30 cellular contexts compared by ENCODE assay signal in genomic region chr3:140244893-140245292, GRCh38.
DNase-seq lines count a peak whose midpoint lies in the region; ATAC-seq, FAIRE-seq and TF ChIP-seq lines count a peak whose summit lies in the region.
"Had no signal": no experiment of that assay in that cellular context is flagged by ENCODE, and none has a peak within 500 bp of the region (broad histone marks: within the 10 kb centered on the region; RNA-seq: fewer than 3 reads in every experiment).

No MANE protein-coding gene starts in this region.

- FAIRE-seq in astrocyte (lab: Jason Lieb, UNC): no peak
- FAIRE-seq: GM12891, H1 had no signal

- H3K4me3 ChIP-seq in astrocyte (ENCODE audit: insufficient read depth, low read depth, low read length): no peak overlapping the region
- no peak overlapping the region for H3K4me3 ChIP-seq in kidney epithelial cell (ENCODE audit: low read depth, low read length)
- H3K4me3 ChIP-seq in GM23248: no peak overlapping the region
- H3K4me3 ChIP-seq: gastroesophageal sphincter, right lobe of liver, SJCRH30, upper lobe of left lung had no signal

- no peaks in the 10 kb centered on the region for H3F3A ChIP-seq in GM23248 (ENCODE audit: insufficient read depth)

- no peak overlapping the region for H3K9ac ChIP-seq in astrocyte (ENCODE audit: low read length)
- no peak overlapping the region for H3K9ac ChIP-seq in GM23248

- H3K36me3 Mint-ChIP-seq in astrocyte (ENCODE audit: low read depth, unreplicated experiment): peaks cover 5% of the 10 kb centered on the region
- no peaks in the 10 kb centered on the region for H3K36me3 Mint-ChIP-seq in stimulated activated effector memory CD8-positive, alpha-beta T cell treated with anti-CD3 and anti-CD28 coated beads, Interleukin-12 subunit alpha, Interleukin-12 subunit beta, amount 100 ng/mL, for 72 hours
- H3K36me3 Mint-ChIP-seq: IgD-negative memory B cell; stimulated activated memory B cell treated with anti-CD40 and anti-IgM and Interleukin-4, amounts not matched to agents 10 μg/mL and 1 μg/mL and 100 μg/mL, for 72 hours; T-cell had no signal

- H3K79me2 ChIP-seq in astrocyte (ENCODE audit: insufficient read depth, low read length): no peaks in the 10 kb centered on the region
- H3K79me2 ChIP-seq in GM23248 (ENCODE audit: insufficient read depth): no peaks in the 10 kb centered on the region

- DNase-seq in HK-2 (ENCODE audit: unreplicated experiment) (peak; percentile 3), astrocyte (ENCODE audit: low read depth) (peak; percentile 57), kidney epithelial cell (ENCODE audit: low read depth) (peak; percentile 65), renal cortical epithelial cell (ENCODE audit: low read depth) (peak; percentile 89), GM23248 (no peak), NCI-H774 (lab: John Stamatoyannopoulos, UW) (no peak)
- DNase-seq in stimulated activated effector memory CD8-positive, alpha-beta T cell treated with anti-CD3 and anti-CD28 coated beads, Interleukin-12 subunit alpha, Interleukin-12 subunit beta, amount 100 ng/mL, for 72 hours (ENCODE audit: low spot score in 2 of 2): no peak
- DNase-seq: activated CD4-positive, alpha-beta T cell treated with anti-CD3 and anti-CD28 coated beads, Interleukin-2, amount 50 U/mL, for 48 hours; activated naive CD4-positive, alpha-beta T cell treated with anti-CD3 and anti-CD28 coated beads for 36 hours; amniotic stem cell; C1 segment of cervical spinal cord; cortex of kidney; EL; NCI-H1436 treated with DMSO at 0.1 percent for 48 hours; NCI-H748 treated with DMSO at 0.1 percent for 48 hours; right lobe of liver; SJCRH30; stimulated activated CD4-positive, alpha-beta T cell treated with anti-CD3 and anti-CD28 coated beads, Interleukin-12 subunit alpha, Interleukin-12 subunit beta, amount 100 ng/mL, for 4 hours; stimulated activated CD4-positive, alpha-beta T cell treated with anti-CD3 and anti-CD28 coated beads, Interleukin-4, amount 100 ng/mL, for 24 hours; substantia nigra; T-cell; upper lobe of left lung had no signal

- H4K20me1 ChIP-seq in astrocyte (ENCODE audit: insufficient read depth, low read length) (no peaks in the 10 kb centered on the region), GM23248 (ENCODE audit: insufficient read depth) (no peaks in the 10 kb centered on the region)

- no peak for ATAC-seq in GM19035 (IDR thresholded peaks at IDR 0.05; ENCODE audit: unreplicated experiment)
- no peak for ATAC-seq in stimulated activated effector memory CD8-positive, alpha-beta T cell treated with anti-CD3 and anti-CD28 coated beads, Interleukin-12 subunit alpha, Interleukin-12 subunit beta, amount 100 ng/mL, for 72 hours
- ATAC-seq: gastroesophageal sphincter; right lobe of liver; stimulated activated memory B cell treated with anti-CD40 and anti-IgM and Interleukin-4, amounts not matched to agents 10 μg/mL and 1 μg/mL and 100 μg/mL, for 72 hours; T-cell had no signal

- H3K27me3 Mint-ChIP-seq in astrocyte (ENCODE audit: low read depth, unreplicated experiment): no peaks in the 10 kb centered on the region
- H3K27me3 Mint-ChIP-seq: IgD-negative memory B cell; stimulated activated memory B cell treated with anti-CD40 and anti-IgM and Interleukin-4, amounts not matched to agents 10 μg/mL and 1 μg/mL and 100 μg/mL, for 72 hours; T-cell had no signal

- no peaks in the 10 kb centered on the region for H3K9me3 ChIP-seq in astrocyte (ENCODE audit: insufficient read depth, low read depth, low read length)
- no peaks in the 10 kb centered on the region for H3K9me3 ChIP-seq in GM23248 (ENCODE audit: low read depth)
- H3K9me3 ChIP-seq: gastroesophageal sphincter, right lobe of liver, SJCRH30, upper lobe of left lung had no signal

- no peak overlapping the region for H3K27ac ChIP-seq in astrocyte (ENCODE audit: low read depth, low read length)
- no peak overlapping the region for H3K27ac ChIP-seq in GM23248
- H3K27ac ChIP-seq: gastroesophageal sphincter, right lobe of liver, SJCRH30, upper lobe of left lung had no signal

- no peak overlapping the region for H3K4me2 ChIP-seq in astrocyte (ENCODE audit: low read length)
- no peak overlapping the region for H3K4me2 ChIP-seq in GM23248 (ENCODE audit: unreplicated experiment)

- no peak overlapping the region for H3K4me3 Mint-ChIP-seq in astrocyte (ENCODE audit: unreplicated experiment)
- no peak overlapping the region for H3K4me3 Mint-ChIP-seq in stimulated activated effector memory CD8-positive, alpha-beta T cell treated with anti-CD3 and anti-CD28 coated beads, Interleukin-12 subunit alpha, Interleukin-12 subunit beta, amount 100 ng/mL, for 72 hours
- H3K4me3 Mint-ChIP-seq: activated naive CD4-positive, alpha-beta T cell treated with anti-CD3 and anti-CD28 coated beads for 36 hours; activated T-helper 1 cell treated with anti-CD3 and anti-CD28 coated beads, Interleukin-12 subunit alpha, Interleukin-12 subunit beta, Interleukin-2, Interleukin-4 antibody, amounts not matched to agents 30 ng/mL and 10 ng/mL and 1 ng/mL, durations not matched to agents 14 hours and 24 hours and 36 hours; IgD-negative memory B cell; neural crest cell; stimulated activated memory B cell treated with anti-CD40 and anti-IgM and Interleukin-4, amounts not matched to agents 10 μg/mL and 1 μg/mL and 100 μg/mL, for 72 hours; T-cell had no signal

- no peaks in the 10 kb centered on the region for H3K9me3 Mint-ChIP-seq in astrocyte (ENCODE audit: unreplicated experiment)
- H3K9me3 Mint-ChIP-seq in stimulated activated effector memory CD8-positive, alpha-beta T cell treated with anti-CD3 and anti-CD28 coated beads, Interleukin-12 subunit alpha, Interleukin-12 subunit beta, amount 100 ng/mL, for 72 hours: no peaks in the 10 kb centered on the region
- H3K9me3 Mint-ChIP-seq: activated naive CD4-positive, alpha-beta T cell treated with anti-CD3 and anti-CD28 coated beads for 36 hours; activated T-helper 1 cell treated with anti-CD3 and anti-CD28 coated beads, Interleukin-12 subunit alpha, Interleukin-12 subunit beta, Interleukin-2, Interleukin-4 antibody, amounts not matched to agents 30 ng/mL and 10 ng/mL and 1 ng/mL, durations not matched to agents 14 hours and 24 hours and 36 hours; IgD-negative memory B cell; neural crest cell; stimulated activated memory B cell treated with anti-CD40 and anti-IgM and Interleukin-4, amounts not matched to agents 10 μg/mL and 1 μg/mL and 100 μg/mL, for 72 hours; T-cell had no signal

- no peaks in the 10 kb centered on the region for H3K9me2 ChIP-seq in GM23248 (ENCODE audit: insufficient read depth)

- 22 to 25% methylated on average over 5 of the region's 5 CpGs for WGBS in GM23248 (ENCODE audit: low coverage in 1 of 2, low lambda C conversion rate in 2 of 2, missing lambda C conversion rate in 2 of 2), 2 experiments

- H3K4me1 ChIP-seq in astrocyte (ENCODE audit: insufficient read depth, low read length): peaks cover 5% of the 10 kb centered on the region
- H3K4me1 ChIP-seq in GM23248 (ENCODE audit: insufficient read depth): no peaks in the 10 kb centered on the region
- H3K4me1 ChIP-seq: gastroesophageal sphincter, right lobe of liver, upper lobe of left lung had no signal

- H2AFZ ChIP-seq in astrocyte (ENCODE audit: low read depth, low read length): no peak overlapping the region
- H2AFZ ChIP-seq in GM23248: no peak overlapping the region

- H3K4me1 Mint-ChIP-seq in astrocyte (ENCODE audit: low read depth, unreplicated experiment): peaks cover 48% of the 10 kb centered on the region
- no peaks in the 10 kb centered on the region for H3K4me1 Mint-ChIP-seq in stimulated activated effector memory CD8-positive, alpha-beta T cell treated with anti-CD3 and anti-CD28 coated beads, Interleukin-12 subunit alpha, Interleukin-12 subunit beta, amount 100 ng/mL, for 72 hours
- H3K4me1 Mint-ChIP-seq: IgD-negative memory B cell; stimulated activated memory B cell treated with anti-CD40 and anti-IgM and Interleukin-4, amounts not matched to agents 10 μg/mL and 1 μg/mL and 100 μg/mL, for 72 hours; T-cell had no signal

- H3K27me3 ChIP-seq in astrocyte (ENCODE audit: insufficient read depth, low read length): peaks cover 3% of the 10 kb centered on the region
- H3K27me3 ChIP-seq in kidney epithelial cell (ENCODE audit: control insufficient read depth, insufficient read depth, low read length): no peaks in the 10 kb centered on the region
- no peaks in the 10 kb centered on the region for H3K27me3 ChIP-seq in GM23248 (replicated peaks; ENCODE audit: insufficient read depth)
- H3K27me3 ChIP-seq: gastroesophageal sphincter, right lobe of liver, SJCRH30, upper lobe of left lung had no signal

- no peak for TF ChIP-seq CTCF in astrocyte (IDR thresholded peaks at IDR 0.05; ENCODE audit: insufficient read depth, low read depth, low read length)
- no peak for TF ChIP-seq CTCF in kidney epithelial cell (IDR thresholded peaks at IDR 0.05; ENCODE audit: insufficient read depth, low read length, poor library complexity, severe bottlenecking)

- in situ Hi-C loops in GM23248 (cut with MboI): no loop called here

- H3K36me3 ChIP-seq in astrocyte (ENCODE audit: insufficient read depth, low read length): no peaks in the 10 kb centered on the region
- no peaks in the 10 kb centered on the region for H3K36me3 ChIP-seq in kidney epithelial cell (ENCODE audit: control insufficient read depth, insufficient read depth, low read length)
- no peaks in the 10 kb centered on the region for H3K36me3 ChIP-seq in GM23248 (ENCODE audit: low read depth)
- H3K36me3 ChIP-seq: gastroesophageal sphincter, right lobe of liver, SJCRH30, upper lobe of left lung had no signal

- H3K27ac Mint-ChIP-seq in astrocyte (ENCODE audit: unreplicated experiment): peak overlapping the region; percentile 41
- no peak overlapping the region for H3K27ac Mint-ChIP-seq in stimulated activated effector memory CD8-positive, alpha-beta T cell treated with anti-CD3 and anti-CD28 coated beads, Interleukin-12 subunit alpha, Interleukin-12 subunit beta, amount 100 ng/mL, for 72 hours
- H3K27ac Mint-ChIP-seq: activated naive CD4-positive, alpha-beta T cell treated with anti-CD3 and anti-CD28 coated beads for 36 hours; activated T-helper 1 cell treated with anti-CD3 and anti-CD28 coated beads, Interleukin-12 subunit alpha, Interleukin-12 subunit beta, Interleukin-2, Interleukin-4 antibody, amounts not matched to agents 30 ng/mL and 10 ng/mL and 1 ng/mL, durations not matched to agents 14 hours and 24 hours and 36 hours; IgD-negative memory B cell; stimulated activated memory B cell treated with anti-CD40 and anti-IgM and Interleukin-4, amounts not matched to agents 10 μg/mL and 1 μg/mL and 100 μg/mL, for 72 hours; T-cell had no signal

Comparison
In these comparisons a context has a peak if more than half of its experiments do, and no peak if none do; other contexts are left out.
1. DNase-seq: peak in HK-2 (single experiment), astrocyte (single experiment), kidney epithelial cell (single experiment) and renal cortical epithelial cell (single experiment); none in GM23248 (single experiment), stimulated activated effector memory CD8-positive, alpha-beta T cell treated with anti-CD3 and anti-CD28 coated beads, Interleukin-12 subunit alpha, Interleukin-12 subunit beta, amount 100 ng/mL, for 72 hours (0 of 2) and NCI-H774 (single experiment).